In the genomic region with DNA sequence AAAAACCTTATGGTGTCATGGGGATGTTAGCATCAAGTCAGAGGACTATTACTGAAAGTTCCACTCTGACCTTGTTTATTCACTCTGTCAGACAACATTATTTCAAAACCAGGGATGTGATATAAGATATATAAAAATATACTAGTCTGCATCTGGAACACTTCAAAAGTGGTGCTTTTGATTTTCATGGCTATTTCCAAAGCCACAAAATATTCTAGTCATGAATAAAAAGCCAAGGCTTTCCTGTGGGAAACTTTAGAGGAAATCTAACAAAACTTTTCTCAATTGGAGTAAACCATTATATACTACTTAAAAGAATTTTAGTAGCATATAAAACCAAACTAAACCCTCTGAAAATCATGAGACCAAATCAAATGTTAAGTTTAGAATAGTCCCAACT, we compare ENCODE assay signal across 26 cellular contexts.
DNase-seq lines count a peak whose midpoint lies in the region; ATAC-seq, FAIRE-seq and TF ChIP-seq lines count a peak whose summit lies in the region.
"Had no signal": no experiment of that assay in that cellular context is flagged by ENCODE, and none has a peak within 500 bp of the region (broad histone marks: within the 10 kb centered on the region; RNA-seq: fewer than 3 reads in every experiment).

No MANE protein-coding gene starts in this region.

- H3K4me3 ChIP-seq in adipocyte (ENCODE audit: low read length): no peak overlapping the region
- H3K4me3 ChIP-seq in WERI-Rb-1 (ENCODE audit: low read depth, low read length): no peak overlapping the region
- H3K4me3 ChIP-seq: BLaER1 had no signal

- ATAC-seq in HG03095 (IDR thresholded peaks at IDR 0.05; ENCODE audit: unreplicated experiment) (no peak), HG02870 (IDR thresholded peaks at IDR 0.05; ENCODE audit: unreplicated experiment) (no peak)

- H3K27ac ChIP-seq in WERI-Rb-1: no peak overlapping the region
- H3K27ac ChIP-seq: BLaER1 had no signal

- DNase-seq in adipocyte (ENCODE audit: low read depth) (peak; percentile 66), foreskin melanocyte (peak; percentile 11), amniotic stem cell (lab: John Stamatoyannopoulos, UW) (no peak), WERI-Rb-1 (no peak)
- DNase-seq: 8988T; ACHN; BE2C; C1 segment of cervical spinal cord; CD4-positive, alpha-beta memory T cell; CD4-positive, CD25-positive, alpha-beta regulatory T cell; CD8-positive, alpha-beta memory T cell; COR-L47; DMS 273 treated with DMSO at 0.1 percent for 48 hours; DMS153; DMS53; DMS79; DND-41; GF-D8 had no signal

- TF ChIP-seq CTCF in WERI-Rb-1 (IDR thresholded peaks at IDR 0.05; ENCODE audit: low read depth, low read length): no peak

- peaks cover 15% of the 10 kb centered on the region for H3K27me3 ChIP-seq in adipocyte (replicated peaks; ENCODE audit: control insufficient read depth, insufficient read depth, low read length)
- no peaks in the 10 kb centered on the region for H3K27me3 ChIP-seq in WERI-Rb-1 (ENCODE audit: insufficient read depth, low read depth, severe bottlenecking)
- H3K27me3 ChIP-seq: BE2C, BLaER1 had no signal

- no peaks in the 10 kb centered on the region for H3K36me3 ChIP-seq in adipocyte (ENCODE audit: control insufficient read depth, insufficient read depth, low read length, severe bottlenecking)
- H3K36me3 ChIP-seq in WERI-Rb-1: no peaks in the 10 kb centered on the region
- H3K36me3 ChIP-seq: BE2C, BLaER1 had no signal

- H3K9me3 ChIP-seq in adipocyte (ENCODE audit: control insufficient read depth, low read length) (peaks cover 2% of the 10 kb centered on the region), WERI-Rb-1 (ENCODE audit: severe bottlenecking) (no peaks in the 10 kb centered on the region)
- H3K9me3 ChIP-seq: BE2C, BLaER1 had no signal

- no peak overlapping the region for H3K9ac ChIP-seq in adipocyte (ENCODE audit: low read length)
- H3K9ac ChIP-seq: BLaER1 had no signal

- peak; percentile 43 for FAIRE-seq in endometrium (lab: Jason Lieb, UNC)
- FAIRE-seq: A204.1, G401.6, GM12891, GM19239 had no signal

- no peaks in the 10 kb centered on the region for H3K4me1 ChIP-seq in adipocyte (ENCODE audit: control insufficient read depth, insufficient read depth, low read length)
- H3K4me1 ChIP-seq: BE2C, BLaER1 had no signal

Comparison
In these comparisons a context has a peak if more than half of its experiments do, and no peak if none do; other contexts are left out.
1. DNase-seq: peak in adipocyte (single experiment) and foreskin melanocyte (single experiment); none in amniotic stem cell (single experiment) and WERI-Rb-1 (single experiment).